In the genomic region with DNA sequence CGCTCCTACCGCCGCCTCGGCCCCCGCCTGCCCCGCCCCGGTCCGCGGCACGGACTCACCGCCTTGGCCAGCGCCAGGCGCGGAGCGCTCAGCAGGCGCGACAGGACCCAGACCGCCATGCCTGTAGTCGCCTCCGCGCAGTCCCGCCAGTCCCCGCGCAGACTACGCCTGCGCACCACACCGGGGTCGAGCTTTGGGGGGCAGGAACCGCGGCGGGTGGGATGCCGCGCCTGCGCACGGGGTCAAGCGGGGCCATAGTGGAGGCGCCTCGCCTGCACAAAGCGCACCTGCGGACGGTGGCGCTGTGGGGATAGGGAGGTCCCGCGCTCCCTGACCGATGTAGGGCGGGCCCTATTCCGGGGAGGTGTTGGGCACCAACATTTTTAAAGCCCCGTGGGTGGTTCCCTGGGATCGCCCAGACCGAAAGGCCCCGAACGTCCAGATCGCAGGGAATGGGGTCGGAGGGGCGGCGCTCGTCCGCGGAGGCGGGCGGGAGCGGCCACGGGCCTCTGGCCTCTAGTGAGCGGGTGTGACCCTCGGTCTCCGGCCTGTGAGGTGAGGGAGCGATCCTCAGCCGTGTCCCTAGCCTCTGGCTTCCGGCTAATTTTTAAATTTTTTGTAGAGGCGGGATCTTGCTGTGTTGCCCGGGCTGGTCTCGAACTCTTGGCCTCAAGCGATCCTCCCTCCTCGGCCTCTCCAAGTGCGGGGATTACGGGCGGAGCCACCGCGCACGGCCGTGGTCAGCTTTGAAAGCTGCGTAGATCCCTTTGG, we compare ENCODE assay signal across 8 cellular contexts.
DNase-seq lines count a peak whose midpoint lies in the region; ATAC-seq, FAIRE-seq and TF ChIP-seq lines count a peak whose summit lies in the region.

No MANE protein-coding gene starts in this region.

- H3K4me3 ChIP-seq in AG04449 (ENCODE audit: low read depth, low read length) (peak overlapping the region; percentile 8; the same call in 1 of the 2 replicates), pancreas (peak overlapping the region; percentile 20 to 66 (median 42)), thyroid gland (replicated peaks in 1 of 3) (peak overlapping the region; percentile 23 to 66 (median 26))

- H3K27me3 ChIP-seq in pancreas (no peaks in the 10 kb centered on the region), thyroid gland (no peaks in the 10 kb centered on the region)

- TF ChIP-seq CTCF in AG04449 (IDR thresholded peaks at IDR 0.05; ENCODE audit: insufficient read depth, low read length, missing control alignments) (no peak), pancreas (IDR thresholded peaks at IDR 0.05) (no peak), thyroid gland (IDR thresholded peaks at IDR 0.05) (peak in 4 of 6 experiments; percentile 46 to 60 (median 52))

- H3K27ac ChIP-seq in pancreas (peak overlapping the region; percentile 50 to 79 (median 59)), thyroid gland (peak overlapping the region; percentile 74 to 87 (median 82))

- no peaks in the 10 kb centered on the region for H3K4me1 ChIP-seq in pancreas
- peaks cover 3 to 5% of the 10 kb centered on the region in 2 donors for H3K4me1 ChIP-seq in thyroid gland

- intact Hi-C loops in head of caudate nucleus (cut with DNase I), result no loop called here
- intact Hi-C loops in pancreas (cut with DNase I), result no loop called here
- intact Hi-C loops in thyroid gland (cut with DNase I), result no loop called here

- WGBS in pancreas, 2 donors, result 13 to 18% methylated on average over 55 to 82 of the region's 82 CpGs
- WGBS in thyroid gland, 2 donors, result 66 to 83% methylated on average over 15 to 68 of the region's 82 CpGs

- POLR2A ChIA-PET in AG04449 (lab: Yijun Ruan, JAX), result no interaction called here

- no peaks in the 10 kb centered on the region for H3K9me3 ChIP-seq in pancreas
- no peaks in the 10 kb centered on the region for H3K9me3 ChIP-seq in thyroid gland

- H3K36me3 ChIP-seq in pancreas (no peaks in the 10 kb centered on the region), thyroid gland (no peaks in the 10 kb centered on the region)

- no peak for FAIRE-seq in pancreas (lab: Jason Lieb, UNC)

- DNase-seq in AG04449 (ENCODE audit: low read depth, low spot score), result no peak
- DNase-seq in NK-92 treated with Interleukin-12 subunit alpha and Interleukin-12 subunit beta, amount 100 ng/mL, for 24 hours (lab: John Stamatoyannopoulos, UW), result peak; percentile 58
- DNase-seq in activated gamma-delta T cell (lab: John Stamatoyannopoulos, UW), result peak; percentile 85
- peak; percentile 32 to 93 (median 79) for DNase-seq in head of caudate nucleus
- DNase-seq in pancreas, result peak; percentile 77 to 89 (median 84)
- peak; percentile 88 to 92 for DNase-seq in thyroid gland

- CTCF ChIA-PET in AG04449 (lab: Yijun Ruan, JAX), result interaction anchor here (0.9 kb wide), 1 partner anchor 11 kb away, joined by 3 read pairs; no protein-coding TSS in a partner anchor

- ATAC-seq in GM18873 (IDR thresholded peaks at IDR 0.05; ENCODE audit: low FRiP score, unreplicated experiment), result peak; percentile 78
- ATAC-seq in HG03108 (IDR thresholded peaks at IDR 0.05; ENCODE audit: unreplicated experiment), result peak; percentile 91
- ATAC-seq in pancreas, result peak; percentile 95 to 99 (median 96)

- peak in 1 of 2 donors; percentile 71 for TF ChIP-seq POLR2A in thyroid gland (IDR thresholded peaks at IDR 0.05)

Comparison
In these comparisons a context has a peak if more than half of its experiments do, and no peak if none do; other contexts are left out.
1. CTCF ChIP-seq: peak in thyroid gland (4 of 6); none in AG04449 (single experiment) and pancreas (0 of 4).
2. Peak in every context shown above with its lines, with median percentiles within 50 percentile points of each other: H3K4me3 ChIP-seq and ATAC-seq.